28 cellular contexts compared by ENCODE assay signal in genomic region chr10:123523833-123524232, GRCh38.
"Had no signal": no experiment of that assay in that cellular context is flagged by ENCODE, and none has a peak within 500 bp of the region (broad histone marks: within the 10 kb centered on the region; RNA-seq: fewer than 3 reads in every experiment).

No MANE protein-coding gene starts in this region.

- H3K36me3 ChIP-seq: colonic mucosa, esophagus squamous epithelium, gastrocnemius medialis, heart right ventricle, left lung, lower lobe of right lung had no signal

- H3K27me3 ChIP-seq: colonic mucosa, gastrocnemius medialis had no signal

- H3K4me3 Mint-ChIP-seq: dendritic cell treated with granulocyte-macrophage colony-stimulating factor and Interleukin-4, amounts not matched to agents 40 ng/mL and 50 ng/mL, for 4 days; effector memory CD8-positive, alpha-beta T cell; endodermal cell; memory B cell; naive thymus-derived CD4-positive, alpha-beta T cell had no signal

- H3K9me3 Mint-ChIP-seq: dendritic cell treated with granulocyte-macrophage colony-stimulating factor and Interleukin-4, amounts not matched to agents 40 ng/mL and 50 ng/mL, for 4 days; effector memory CD8-positive, alpha-beta T cell; memory B cell had no signal

- H3K4me3 ChIP-seq: colonic mucosa, esophagus squamous epithelium, gastrocnemius medialis, heart right ventricle, left lung, lower lobe of right lung had no signal

- H3K27ac ChIP-seq: colonic mucosa, epithelial cell of prostate, esophagus squamous epithelium, gastrocnemius medialis, heart right ventricle, left lung, lower lobe of right lung had no signal

- H3K4me1 ChIP-seq: colonic mucosa, esophagus squamous epithelium, gastrocnemius medialis, heart right ventricle, left lung, lower lobe of right lung had no signal

- ATAC-seq: effector memory CD8-positive, alpha-beta T cell; esophagus mucosa; gastrocnemius medialis; heart right ventricle; left cardiac atrium; left lung; left ventricle myocardium superior; lower lobe of right lung; naive thymus-derived CD4-positive, alpha-beta T cell had no signal

- H3K4me1 Mint-ChIP-seq: endodermal cell; naive thymus-derived CD4-positive, alpha-beta T cell had no signal

- H3K36me3 Mint-ChIP-seq: memory B cell; naive thymus-derived CD4-positive, alpha-beta T cell had no signal

- FAIRE-seq: endometrium, islet of Langerhans, keratinocyte had no signal

- DNase-seq: colonic mucosa; cortex of kidney; effector CD8-positive, alpha-beta T cell; effector memory CD8-positive, alpha-beta T cell; endodermal cell; erythroblast; esophagus squamous epithelium; foreskin fibroblast; foreskin melanocyte; gastrocnemius medialis; glutamatergic neuron; heart right ventricle; hippocampal formation; left cardiac atrium; left lung; left ventricle myocardium superior; lower lobe of right lung; mammary epithelial cell; mesendoderm; midbrain; naive thymus-derived CD4-positive, alpha-beta T cell had no signal

- H3K9me3 ChIP-seq: colonic mucosa, esophagus squamous epithelium, gastrocnemius medialis, heart right ventricle, left lung, lower lobe of right lung had no signal
